ENCODE assay signal across 1 cellular context in the genomic region with DNA sequence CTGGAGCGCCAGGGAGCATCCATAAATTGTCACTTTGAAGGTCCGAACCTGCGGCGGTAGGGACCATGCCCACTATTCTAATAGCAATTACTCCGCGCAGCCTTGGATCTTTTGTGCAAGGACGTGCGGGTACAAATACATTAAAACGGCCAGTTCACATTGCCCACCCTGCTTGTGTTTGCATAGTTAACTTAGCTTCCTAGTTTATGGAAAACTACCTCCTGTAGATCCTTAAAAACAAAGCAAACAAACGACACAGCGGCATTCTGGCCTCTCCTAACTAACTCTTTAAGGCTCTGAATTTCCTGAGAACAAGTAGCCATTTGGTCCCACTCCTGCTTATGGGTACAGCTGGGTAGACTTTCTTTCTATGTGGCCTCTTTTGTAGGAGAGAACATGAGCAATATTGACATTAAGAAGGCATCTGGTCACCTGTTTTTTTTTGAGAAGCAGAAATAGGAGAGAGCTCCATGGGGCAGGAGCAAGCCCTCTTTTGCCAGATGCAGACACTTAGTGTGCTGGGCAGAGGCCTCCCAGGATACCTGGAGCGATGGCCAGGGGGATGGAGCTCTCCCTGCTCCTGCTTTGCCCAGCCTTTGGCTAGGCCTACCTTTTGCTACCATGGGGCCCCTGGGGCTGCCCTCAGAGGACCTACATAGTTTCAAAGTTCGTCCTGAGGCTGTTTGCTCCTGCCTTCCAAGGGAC.
TF ChIP-seq lines count a peak whose summit lies in the region.

No MANE protein-coding gene starts in this region.

TF ChIP-seq in HepG2, 621 proteins besides CTCF, POLR2A, EP300 and RAD21 (continued from another document and continues in another):
- TF ChIP-seq FOXP1 (IDR thresholded peaks at IDR 0.05) (no peak), FOXP1 (CRISPR knock-in tag; IDR thresholded peaks at IDR 0.05) (peak; percentile 38; the same call in 1 of the 2 replicates), HDAC2 (CRISPR knock-in tag; IDR thresholded peaks at IDR 0.05) (peak; percentile 42; the same call in 1 of the 2 replicates), ZNF790 (CRISPR knock-in tag; IDR thresholded peaks at IDR 0.05; ENCODE audit: borderline replicate concordance) (0 out of 2 replicates have a peak, but pooled peaks have one; percentile 7), MED13 (CRISPR knock-in tag; IDR thresholded peaks at IDR 0.05) (peak; percentile 32; the same call in 1 of the 2 replicates), ASH2L (IDR thresholded peaks at IDR 0.05; ENCODE audit: insufficient read length, low read depth, low read length) (peak; percentile 79), ATRX (CRISPR knock-in tag; IDR thresholded peaks at IDR 0.05; ENCODE audit: borderline replicate concordance) (no peak), ZBTB7A (CRISPR knock-in tag; IDR thresholded peaks at IDR 0.05) (no peak), RNF2 (conservative IDR thresholded peaks at IDR 0.05; ENCODE audit: low read depth) (no peak), ZNF121 (CRISPR knock-in tag; IDR thresholded peaks at IDR 0.05) (0 out of 2 replicates have a peak, but pooled peaks have one; percentile 19), DR1 (CRISPR knock-in tag; IDR thresholded peaks at IDR 0.05) (no peak), ZSCAN12 (CRISPR knock-in tag; IDR thresholded peaks at IDR 0.05) (no peak), EHMT2 (IDR thresholded peaks at IDR 0.05; ENCODE audit: borderline replicate concordance, low read depth, low read length) (no peak), ZNF788 (CRISPR knock-in tag; IDR thresholded peaks at IDR 0.05; ENCODE audit: borderline replicate concordance) (peak; percentile 42; the same call in 1 of the 2 replicates), SIN3A (IDR thresholded peaks at IDR 0.05; ENCODE audit: borderline replicate concordance, low read depth, low read length) (0 out of 2 replicates have a peak, but pooled peaks have one; percentile 38), NFE2L2 (IDR thresholded peaks at IDR 0.05; ENCODE audit: low read length) (no peak), NR2C2 (CRISPR knock-in tag; IDR thresholded peaks at IDR 0.05; ENCODE audit: borderline replicate concordance) (no peak), YY1 (IDR thresholded peaks at IDR 0.05; ENCODE audit: insufficient read depth, insufficient replicate concordance, low read depth, low read length) (peak; percentile 37), LCORL (IDR thresholded peaks at IDR 0.05) (no peak), LCORL (CRISPR knock-in tag; IDR thresholded peaks at IDR 0.05) (peak; percentile 25), NCOR1 (IDR thresholded peaks at IDR 0.05; ENCODE audit: borderline replicate concordance, low read length) (0 out of 2 replicates have a peak, but pooled peaks have one; percentile 52), RXRB (CRISPR knock-in tag; IDR thresholded peaks at IDR 0.05; ENCODE audit: borderline replicate concordance) (peak; percentile 89), SP2 (CRISPR knock-in tag; IDR thresholded peaks at IDR 0.05) (no peak), ZSCAN9 (CRISPR knock-in tag; IDR thresholded peaks at IDR 0.05; ENCODE audit: borderline replicate concordance) (peak; percentile 63), FOXJ3 (CRISPR knock-in tag; IDR thresholded peaks at IDR 0.05; ENCODE audit: borderline replicate concordance) (peak; percentile 71), NAIF1 (CRISPR knock-in tag; IDR thresholded peaks at IDR 0.05; ENCODE audit: borderline replicate concordance) (0 out of 2 replicates have a peak, but pooled peaks have one; percentile 51), ZEB1 (IDR thresholded peaks at IDR 0.05; ENCODE audit: insufficient replicate concordance, low read depth) (peak; percentile 86), PCBP2 (optimal IDR thresholded peaks at IDR 0.05; ENCODE audit: low read depth, low read length, poor library complexity, severe bottlenecking) (no peak)
- TF ChIP-seq, protein P1, sequence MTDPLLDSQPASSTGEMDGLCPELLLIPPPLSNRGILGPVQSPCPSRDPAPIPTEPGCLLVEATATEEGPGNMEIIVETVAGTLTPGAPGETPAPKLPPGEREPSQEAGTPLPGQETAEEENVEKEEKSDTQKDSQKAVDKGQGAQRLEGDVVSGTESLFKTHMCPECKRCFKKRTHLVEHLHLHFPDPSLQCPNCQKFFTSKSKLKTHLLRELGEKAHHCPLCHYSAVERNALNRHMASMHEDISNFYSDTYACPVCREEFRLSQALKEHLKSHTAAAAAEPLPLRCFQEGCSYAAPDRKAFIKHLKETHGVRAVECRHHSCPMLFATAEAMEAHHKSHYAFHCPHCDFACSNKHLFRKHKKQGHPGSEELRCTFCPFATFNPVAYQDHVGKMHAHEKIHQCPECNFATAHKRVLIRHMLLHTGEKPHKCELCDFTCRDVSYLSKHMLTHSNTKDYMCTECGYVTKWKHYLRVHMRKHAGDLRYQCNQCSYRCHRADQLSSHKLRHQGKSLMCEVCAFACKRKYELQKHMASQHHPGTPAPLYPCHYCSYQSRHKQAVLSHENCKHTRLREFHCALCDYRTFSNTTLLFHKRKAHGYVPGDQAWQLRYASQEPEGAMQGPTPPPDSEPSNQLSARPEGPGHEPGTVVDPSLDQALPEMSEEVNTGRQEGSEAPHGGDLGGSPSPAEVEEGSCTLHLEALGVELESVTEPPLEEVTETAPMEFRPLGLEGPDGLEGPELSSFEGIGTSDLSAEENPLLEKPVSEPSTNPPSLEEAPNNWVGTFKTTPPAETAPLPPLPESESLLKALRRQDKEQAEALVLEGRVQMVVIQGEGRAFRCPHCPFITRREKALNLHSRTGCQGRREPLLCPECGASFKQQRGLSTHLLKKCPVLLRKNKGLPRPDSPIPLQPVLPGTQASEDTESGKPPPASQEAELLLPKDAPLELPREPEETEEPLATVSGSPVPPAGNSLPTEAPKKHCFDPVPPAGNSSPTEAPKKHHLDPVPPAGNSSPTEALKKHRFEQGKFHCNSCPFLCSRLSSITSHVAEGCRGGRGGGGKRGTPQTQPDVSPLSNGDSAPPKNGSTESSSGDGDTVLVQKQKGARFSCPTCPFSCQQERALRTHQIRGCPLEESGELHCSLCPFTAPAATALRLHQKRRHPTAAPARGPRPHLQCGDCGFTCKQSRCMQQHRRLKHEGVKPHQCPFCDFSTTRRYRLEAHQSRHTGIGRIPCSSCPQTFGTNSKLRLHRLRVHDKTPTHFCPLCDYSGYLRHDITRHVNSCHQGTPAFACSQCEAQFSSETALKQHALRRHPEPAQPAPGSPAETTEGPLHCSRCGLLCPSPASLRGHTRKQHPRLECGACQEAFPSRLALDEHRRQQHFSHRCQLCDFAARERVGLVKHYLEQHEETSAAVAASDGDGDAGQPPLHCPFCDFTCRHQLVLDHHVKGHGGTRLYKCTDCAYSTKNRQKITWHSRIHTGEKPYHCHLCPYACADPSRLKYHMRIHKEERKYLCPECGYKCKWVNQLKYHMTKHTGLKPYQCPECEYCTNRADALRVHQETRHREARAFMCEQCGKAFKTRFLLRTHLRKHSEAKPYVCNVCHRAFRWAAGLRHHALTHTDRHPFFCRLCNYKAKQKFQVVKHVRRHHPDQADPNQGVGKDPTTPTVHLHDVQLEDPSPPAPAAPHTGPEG (CRISPR knock-in tag; IDR thresholded peaks at IDR 0.05) = no peak
- TF ChIP-seq, protein P2, sequence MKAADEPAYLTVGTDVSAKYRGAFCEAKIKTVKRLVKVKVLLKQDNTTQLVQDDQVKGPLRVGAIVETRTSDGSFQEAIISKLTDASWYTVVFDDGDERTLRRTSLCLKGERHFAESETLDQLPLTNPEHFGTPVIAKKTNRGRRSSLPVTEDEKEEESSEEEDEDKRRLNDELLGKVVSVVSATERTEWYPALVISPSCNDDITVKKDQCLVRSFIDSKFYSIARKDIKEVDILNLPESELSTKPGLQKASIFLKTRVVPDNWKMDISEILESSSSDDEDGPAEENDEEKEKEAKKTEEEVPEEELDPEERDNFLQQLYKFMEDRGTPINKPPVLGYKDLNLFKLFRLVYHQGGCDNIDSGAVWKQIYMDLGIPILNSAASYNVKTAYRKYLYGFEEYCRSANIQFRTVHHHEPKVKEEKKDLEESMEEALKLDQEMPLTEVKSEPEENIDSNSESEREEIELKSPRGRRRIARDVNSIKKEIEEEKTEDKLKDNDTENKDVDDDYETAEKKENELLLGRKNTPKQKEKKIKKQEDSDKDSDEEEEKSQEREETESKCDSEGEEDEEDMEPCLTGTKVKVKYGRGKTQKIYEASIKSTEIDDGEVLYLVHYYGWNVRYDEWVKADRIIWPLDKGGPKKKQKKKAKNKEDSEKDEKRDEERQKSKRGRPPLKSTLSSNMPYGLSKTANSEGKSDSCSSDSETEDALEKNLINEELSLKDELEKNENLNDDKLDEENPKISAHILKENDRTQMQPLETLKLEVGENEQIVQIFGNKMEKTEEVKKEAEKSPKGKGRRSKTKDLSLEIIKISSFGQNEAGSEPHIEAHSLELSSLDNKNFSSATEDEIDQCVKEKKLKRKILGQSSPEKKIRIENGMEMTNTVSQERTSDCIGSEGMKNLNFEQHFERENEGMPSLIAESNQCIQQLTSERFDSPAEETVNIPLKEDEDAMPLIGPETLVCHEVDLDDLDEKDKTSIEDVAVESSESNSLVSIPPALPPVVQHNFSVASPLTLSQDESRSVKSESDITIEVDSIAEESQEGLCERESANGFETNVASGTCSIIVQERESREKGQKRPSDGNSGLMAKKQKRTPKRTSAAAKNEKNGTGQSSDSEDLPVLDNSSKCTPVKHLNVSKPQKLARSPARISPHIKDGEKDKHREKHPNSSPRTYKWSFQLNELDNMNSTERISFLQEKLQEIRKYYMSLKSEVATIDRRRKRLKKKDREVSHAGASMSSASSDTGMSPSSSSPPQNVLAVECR (CRISPR knock-in tag; IDR thresholded peaks at IDR 0.05; ENCODE audit: borderline replicate concordance) = no peak
- TF ChIP-seq, protein P3, sequence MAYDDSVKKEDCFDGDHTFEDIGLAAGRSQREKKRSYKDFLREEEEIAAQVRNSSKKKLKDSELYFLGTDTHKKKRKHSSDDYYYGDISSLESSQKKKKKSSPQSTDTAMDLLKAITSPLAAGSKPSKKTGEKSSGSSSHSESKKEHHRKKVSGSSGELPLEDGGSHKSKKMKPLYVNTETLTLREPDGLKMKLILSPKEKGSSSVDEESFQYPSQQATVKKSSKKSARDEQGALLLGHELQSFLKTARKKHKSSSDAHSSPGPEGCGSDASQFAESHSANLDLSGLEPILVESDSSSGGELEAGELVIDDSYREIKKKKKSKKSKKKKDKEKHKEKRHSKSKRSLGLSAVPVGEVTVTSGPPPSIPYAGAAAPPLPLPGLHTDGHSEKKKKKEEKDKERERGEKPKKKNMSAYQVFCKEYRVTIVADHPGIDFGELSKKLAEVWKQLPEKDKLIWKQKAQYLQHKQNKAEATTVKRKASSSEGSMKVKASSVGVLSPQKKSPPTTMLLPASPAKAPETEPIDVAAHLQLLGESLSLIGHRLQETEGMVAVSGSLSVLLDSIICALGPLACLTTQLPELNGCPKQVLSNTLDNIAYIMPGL (CRISPR knock-in tag; IDR thresholded peaks at IDR 0.05; ENCODE audit: borderline replicate concordance in 1 of 2, low read depth in 1 of 2) = peak in 1 of 2 experiments; percentile 1; a peak in 1 of 4 replicates
- TF ChIP-seq, protein P4, sequence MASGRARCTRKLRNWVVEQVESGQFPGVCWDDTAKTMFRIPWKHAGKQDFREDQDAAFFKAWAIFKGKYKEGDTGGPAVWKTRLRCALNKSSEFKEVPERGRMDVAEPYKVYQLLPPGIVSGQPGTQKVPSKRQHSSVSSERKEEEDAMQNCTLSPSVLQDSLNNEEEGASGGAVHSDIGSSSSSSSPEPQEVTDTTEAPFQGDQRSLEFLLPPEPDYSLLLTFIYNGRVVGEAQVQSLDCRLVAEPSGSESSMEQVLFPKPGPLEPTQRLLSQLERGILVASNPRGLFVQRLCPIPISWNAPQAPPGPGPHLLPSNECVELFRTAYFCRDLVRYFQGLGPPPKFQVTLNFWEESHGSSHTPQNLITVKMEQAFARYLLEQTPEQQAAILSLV (CRISPR knock-in tag; IDR thresholded peaks at IDR 0.05; ENCODE audit: borderline replicate concordance) = no peak; the same call in 1 of the 2 replicates
- TF ChIP-seq, protein P5, sequence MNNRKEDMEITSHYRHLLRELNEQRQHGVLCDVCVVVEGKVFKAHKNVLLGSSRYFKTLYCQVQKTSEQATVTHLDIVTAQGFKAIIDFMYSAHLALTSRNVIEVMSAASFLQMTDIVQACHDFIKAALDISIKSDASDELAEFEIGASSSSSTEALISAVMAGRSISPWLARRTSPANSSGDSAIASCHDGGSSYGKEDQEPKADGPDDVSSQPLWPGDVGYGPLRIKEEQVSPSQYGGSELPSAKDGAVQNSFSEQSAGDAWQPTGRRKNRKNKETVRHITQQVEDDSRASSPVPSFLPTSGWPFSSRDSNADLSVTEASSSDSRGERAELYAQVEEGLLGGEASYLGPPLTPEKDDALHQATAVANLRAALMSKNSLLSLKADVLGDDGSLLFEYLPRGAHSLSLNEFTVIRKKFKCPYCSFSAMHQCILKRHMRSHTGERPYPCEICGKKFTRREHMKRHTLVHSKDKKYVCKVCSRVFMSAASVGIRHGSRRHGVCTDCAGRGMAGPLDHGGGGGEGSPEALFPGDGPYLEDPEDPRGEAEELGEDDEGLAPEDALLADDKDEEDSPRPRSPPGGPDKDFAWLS (CRISPR knock-in tag; IDR thresholded peaks at IDR 0.05; ENCODE audit: borderline replicate concordance) = no peak
- TF ChIP-seq, protein P6, sequence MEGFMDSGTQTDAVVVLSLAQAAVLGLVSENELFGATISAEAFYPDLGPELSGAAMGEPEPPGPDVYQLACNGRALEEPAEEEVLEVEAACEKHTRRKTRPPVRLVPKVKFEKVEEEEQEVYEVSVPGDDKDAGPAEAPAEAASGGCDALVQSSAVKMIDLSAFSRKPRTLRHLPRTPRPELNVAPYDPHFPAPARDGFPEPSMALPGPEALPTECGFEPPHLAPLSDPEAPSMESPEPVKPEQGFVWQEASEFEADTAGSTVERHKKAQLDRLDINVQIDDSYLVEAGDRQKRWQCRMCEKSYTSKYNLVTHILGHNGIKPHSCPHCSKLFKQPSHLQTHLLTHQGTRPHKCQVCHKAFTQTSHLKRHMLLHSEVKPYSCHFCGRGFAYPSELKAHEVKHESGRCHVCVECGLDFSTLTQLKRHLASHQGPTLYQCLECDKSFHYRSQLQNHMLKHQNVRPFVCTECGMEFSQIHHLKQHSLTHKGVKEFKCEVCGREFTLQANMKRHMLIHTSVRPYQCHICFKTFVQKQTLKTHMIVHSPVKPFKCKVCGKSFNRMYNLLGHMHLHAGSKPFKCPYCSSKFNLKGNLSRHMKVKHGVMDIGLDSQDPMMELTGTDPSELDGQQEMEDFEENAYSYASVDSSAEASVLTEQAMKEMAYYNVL (CRISPR knock-in tag; IDR thresholded peaks at IDR 0.05; ENCODE audit: borderline replicate concordance) = no peak
- TF ChIP-seq, protein P7, sequence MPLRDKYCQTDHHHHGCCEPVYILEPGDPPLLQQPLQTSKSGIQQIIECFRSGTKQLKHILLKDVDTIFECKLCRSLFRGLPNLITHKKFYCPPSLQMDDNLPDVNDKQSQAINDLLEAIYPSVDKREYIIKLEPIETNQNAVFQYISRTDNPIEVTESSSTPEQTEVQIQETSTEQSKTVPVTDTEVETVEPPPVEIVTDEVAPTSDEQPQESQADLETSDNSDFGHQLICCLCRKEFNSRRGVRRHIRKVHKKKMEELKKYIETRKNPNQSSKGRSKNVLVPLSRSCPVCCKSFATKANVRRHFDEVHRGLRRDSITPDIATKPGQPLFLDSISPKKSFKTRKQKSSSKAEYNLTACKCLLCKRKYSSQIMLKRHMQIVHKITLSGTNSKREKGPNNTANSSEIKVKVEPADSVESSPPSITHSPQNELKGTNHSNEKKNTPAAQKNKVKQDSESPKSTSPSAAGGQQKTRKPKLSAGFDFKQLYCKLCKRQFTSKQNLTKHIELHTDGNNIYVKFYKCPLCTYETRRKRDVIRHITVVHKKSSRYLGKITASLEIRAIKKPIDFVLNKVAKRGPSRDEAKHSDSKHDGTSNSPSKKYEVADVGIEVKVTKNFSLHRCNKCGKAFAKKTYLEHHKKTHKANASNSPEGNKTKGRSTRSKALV (CRISPR knock-in tag; IDR thresholded peaks at IDR 0.05) = peak; percentile 42; the same call in 1 of the 2 replicates
